Comparison of ENCODE assay signal across 8 cellular contexts in the genomic region with DNA sequence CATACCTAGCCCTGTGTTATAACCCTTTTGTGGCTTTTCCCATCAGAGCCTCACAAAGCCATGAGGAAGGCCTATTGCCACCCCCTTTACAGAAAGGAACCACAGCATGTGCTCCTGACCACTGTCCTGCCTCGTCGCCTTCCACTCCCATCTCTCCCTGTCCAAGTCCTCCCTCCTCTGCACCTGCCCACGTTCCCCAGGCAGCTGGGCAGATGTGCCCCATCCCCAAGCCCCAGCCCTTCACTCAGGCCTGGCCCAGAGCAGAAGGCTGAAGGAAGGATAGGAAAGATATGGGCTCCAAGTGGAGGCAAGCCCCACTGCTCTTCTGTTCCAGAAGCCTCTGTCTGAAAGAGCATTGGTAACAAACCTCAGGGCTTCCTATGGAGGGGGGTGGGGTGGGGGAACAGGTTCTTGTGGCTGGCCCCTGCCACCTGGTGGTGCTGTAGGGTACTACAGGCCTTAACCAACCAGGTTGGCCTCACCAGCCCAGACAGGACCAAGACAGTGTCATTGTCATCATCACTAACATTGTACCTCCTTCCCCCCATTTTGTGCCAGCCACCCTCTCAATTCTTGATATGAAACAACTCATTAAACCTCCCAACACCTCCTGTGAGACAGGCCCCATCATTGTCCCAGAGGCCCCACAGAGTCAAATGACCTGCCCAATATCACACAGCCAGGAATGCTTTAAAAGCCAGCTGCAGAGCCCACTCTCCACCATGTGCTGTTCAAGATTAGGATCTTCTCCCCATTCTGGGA. TPM values are rescaled to one million over a fixed set of nuclear protein-coding genes. Genes with fewer than 3 reads are reported as not detected.
DNase-seq lines count a peak whose midpoint lies in the region; ATAC-seq, FAIRE-seq and TF ChIP-seq lines count a peak whose summit lies in the region.

No MANE protein-coding gene starts in this region.

- DNase-seq in NCI-H1436 (lab: John Stamatoyannopoulos, UW): peak; percentile 4
- no peak for DNase-seq in NCI-H1436 treated with DMSO at 0.1 percent for 48 hours (lab: John Stamatoyannopoulos, UW)
- DNase-seq in KG1 (lab: John Stamatoyannopoulos, UW): peak; percentile 44
- DNase-seq in activated naive CD8-positive, alpha-beta T cell treated with anti-CD3 and anti-CD28 coated beads for 36 hours: peak; percentile 74
- DNase-seq in Right ventricle myocardium inferior (ENCODE audit: missing footprints): peak; percentile 88
- peak; percentile 71 for DNase-seq in progenitor cell of endocrine pancreas (ENCODE audit: low spot score, unreplicated experiment)
- peak; percentile 85 for DNase-seq in urothelium cell line (ENCODE audit: low spot score)

- no peak overlapping the region for H3K4me2 ChIP-seq in SU-DHL-6 (ENCODE audit: low read depth, low read length, poor library complexity, severe bottlenecking)

- H3K4me3 ChIP-seq in SU-DHL-6 (ENCODE audit: insufficient read depth, low read length, poor library complexity, severe bottlenecking): no peak overlapping the region

- H3K9ac ChIP-seq in SU-DHL-6 (ENCODE audit: low read length): no peak overlapping the region

- H4K20me1 ChIP-seq in SU-DHL-6 (ENCODE audit: low read depth, low read length): no peaks in the 10 kb centered on the region

- intact Hi-C loops in Right ventricle myocardium inferior (cut with DNase I): loop anchor here (1.0 to 5.0 kb wide), 4 partner anchors 21 to 202 kb away; a partner anchor contains a TSS

- no peaks in the 10 kb centered on the region for H3K36me3 ChIP-seq in SU-DHL-6 (ENCODE audit: low read length)

- H3K4me3 Mint-ChIP-seq in activated naive CD8-positive, alpha-beta T cell treated with anti-CD3 and anti-CD28 coated beads for 36 hours: no peak overlapping the region
- no peak overlapping the region for H3K4me3 Mint-ChIP-seq in progenitor cell of endocrine pancreas (ENCODE audit: low read depth)

- no peaks in the 10 kb centered on the region for H3K27me3 ChIP-seq in SU-DHL-6 (ENCODE audit: low read length)

- H3K4me1 Mint-ChIP-seq in activated naive CD8-positive, alpha-beta T cell treated with anti-CD3 and anti-CD28 coated beads for 36 hours: peaks cover 7% of the 10 kb centered on the region
- H3K4me1 Mint-ChIP-seq in progenitor cell of endocrine pancreas (ENCODE audit: low read depth): no peaks in the 10 kb centered on the region

- H3K79me2 ChIP-seq in SU-DHL-6 (ENCODE audit: insufficient read depth, low read length): no peaks in the 10 kb centered on the region

- peak; percentile 94 for FAIRE-seq in urothelium cell line (lab: Jason Lieb, UNC)

- no peak overlapping the region for H2AFZ ChIP-seq in SU-DHL-6 (ENCODE audit: low read depth, low read length, severe bottlenecking)

- H3K9me2 ChIP-seq in SU-DHL-6 (replicated peaks; ENCODE audit: insufficient read depth, low read length): no peaks in the 10 kb centered on the region

- no peaks in the 10 kb centered on the region for H3K9me3 ChIP-seq in SU-DHL-6 (ENCODE audit: insufficient read depth, low read length)

- H3K9me3 Mint-ChIP-seq in activated naive CD8-positive, alpha-beta T cell treated with anti-CD3 and anti-CD28 coated beads for 36 hours: no peaks in the 10 kb centered on the region
- H3K9me3 Mint-ChIP-seq in progenitor cell of endocrine pancreas (ENCODE audit: low read depth): no peaks in the 10 kb centered on the region

- H3K27ac Mint-ChIP-seq in activated naive CD8-positive, alpha-beta T cell treated with anti-CD3 and anti-CD28 coated beads for 36 hours: no peak overlapping the region
- H3K27ac Mint-ChIP-seq in progenitor cell of endocrine pancreas: peak overlapping the region; percentile 62

- no peaks in the 10 kb centered on the region for H3F3A ChIP-seq in SU-DHL-6 (ENCODE audit: insufficient read depth)

- no peak overlapping the region for H3K27ac ChIP-seq in SU-DHL-6 (ENCODE audit: low read depth, low read length)

- H3K27me3 Mint-ChIP-seq in activated naive CD8-positive, alpha-beta T cell treated with anti-CD3 and anti-CD28 coated beads for 36 hours: no peaks in the 10 kb centered on the region
- H3K27me3 Mint-ChIP-seq in progenitor cell of endocrine pancreas: no peaks in the 10 kb centered on the region

- TF ChIP-seq CTCF in SU-DHL-6 (IDR thresholded peaks at IDR 0.05; ENCODE audit: insufficient read depth, low read length, poor library complexity, severe bottlenecking) (peak; percentile 88), progenitor cell of endocrine pancreas (IDR thresholded peaks at IDR 0.05; ENCODE audit: unreplicated experiment) (peak; percentile 96)

- peak; percentile 83 for ATAC-seq in Right ventricle myocardium inferior

- H3K36me3 Mint-ChIP-seq in activated naive CD8-positive, alpha-beta T cell treated with anti-CD3 and anti-CD28 coated beads for 36 hours: peaks cover 26% of the 10 kb centered on the region
- H3K36me3 Mint-ChIP-seq in progenitor cell of endocrine pancreas (ENCODE audit: insufficient read depth): peaks cover 2% of the 10 kb centered on the region

RNA-seq across cellular contexts. Expression of a gene that starts 10.0 kb away (rescaled TPM):
- 10 to 100 TPM; 23.8 to 24.8 TPM for total RNA-seq in activated naive CD8-positive, alpha-beta T cell treated with anti-CD3 and anti-CD28 coated beads for 36 hours
- total RNA-seq in Right ventricle myocardium inferior: 1.7 TPM
- total RNA-seq in progenitor cell of endocrine pancreas: 14.4 and 14.5 TPM in 2 replicates

RNA-seq across cellular contexts. Expression of a gene that starts 53.7 kb away (rescaled TPM):
- total RNA-seq in activated naive CD8-positive, alpha-beta T cell treated with anti-CD3 and anti-CD28 coated beads for 36 hours: 10 to 100 TPM; 59.4 to 63.0 TPM
- 186 TPM for total RNA-seq in Right ventricle myocardium inferior
- total RNA-seq in progenitor cell of endocrine pancreas: 29.5 and 32.2 TPM in 2 replicates
